Comparison of ENCODE assay signal across 8 cellular contexts in the genomic region with DNA sequence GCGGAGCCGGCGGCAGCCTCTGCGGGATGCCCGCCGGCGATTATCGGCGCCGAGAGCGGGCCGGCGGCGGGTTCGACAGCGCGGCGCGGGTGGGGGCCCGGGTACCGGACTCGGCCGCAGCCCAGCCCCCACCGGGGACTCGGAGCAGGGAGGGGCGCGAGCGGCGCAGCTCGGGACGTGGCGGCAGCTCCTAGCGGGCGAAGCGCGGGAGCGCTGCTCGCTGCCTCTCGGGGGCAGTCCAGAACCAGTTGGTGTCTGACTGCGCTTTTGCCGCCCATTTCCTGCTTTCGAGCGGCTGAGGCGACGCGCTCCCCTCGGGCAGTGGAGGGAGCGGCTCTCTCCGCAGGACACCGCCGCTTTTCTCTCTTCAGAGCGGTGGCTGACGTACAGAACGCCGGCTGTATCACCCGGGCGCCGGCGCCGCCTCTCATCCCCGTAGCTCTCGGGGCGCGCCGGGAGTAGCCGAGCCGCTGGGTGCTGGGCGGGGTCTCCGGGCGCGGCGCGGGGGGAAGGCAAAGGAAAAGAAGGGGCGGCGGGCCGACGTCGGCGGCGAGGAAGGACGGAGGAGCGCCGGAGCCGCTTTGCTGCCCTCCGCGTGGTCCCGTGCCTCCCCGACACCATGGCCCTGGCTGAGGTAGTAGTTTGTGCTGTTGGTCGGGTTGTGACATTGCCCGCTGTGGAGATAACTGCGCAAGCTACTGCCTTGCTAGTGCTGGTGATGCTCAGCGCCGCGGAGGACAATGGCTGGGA.
DNase-seq lines count a peak whose midpoint lies in the region; ATAC-seq and TF ChIP-seq lines count a peak whose summit lies in the region.

No MANE protein-coding gene starts in this region.

- H3K27ac ChIP-seq in KMS-11 (peak overlapping the region; percentile 100), neutrophil (peak overlapping the region; percentile 91), substantia nigra (ENCODE audit: low read depth, low read length, poor library complexity, severe bottlenecking) (peak overlapping the region; percentile 98)

- H4K20me1 ChIP-seq in KMS-11 (ENCODE audit: insufficient read depth) = no peaks in the 10 kb centered on the region

- H3K4me3 ChIP-seq in KMS-11 (IDR thresholded peaks at IDR 0.05; ENCODE audit: insufficient read depth, low read depth, low read length) (no peak overlapping the region), neutrophil (ENCODE audit: low read depth in 1 of 2, low read length in 1 of 2) (peak overlapping the region; percentile 86 to 89)

- TF ChIP-seq POLR2A in Raji (IDR thresholded peaks at IDR 0.05; ENCODE audit: insufficient read depth, low read depth, low read length) = peak; percentile 58

- H3K9me3 ChIP-seq in neutrophil = no peaks in the 10 kb centered on the region

- ATAC-seq in GM21786 (IDR thresholded peaks at IDR 0.05; ENCODE audit: unreplicated experiment) = peak; percentile 67

- peaks cover 26% of the 10 kb centered on the region for H3K79me2 ChIP-seq in KMS-11 (ENCODE audit: insufficient read depth, low read depth)

- peaks cover 34% of the 10 kb centered on the region for H3K4me1 ChIP-seq in KMS-11 (ENCODE audit: low read depth, poor library complexity, severe bottlenecking)
- H3K4me1 ChIP-seq in neutrophil (ENCODE audit: control insufficient read depth in 1 of 2, insufficient read depth in 1 of 2, low read depth in 1 of 2, low read length in 1 of 2) = peaks cover 19 to 22% of the 10 kb centered on the region in 2 experiments

- H3K4me2 ChIP-seq in KMS-11 = peak overlapping the region; percentile 87

- no peaks in the 10 kb centered on the region for H3K36me3 ChIP-seq in KMS-11 (ENCODE audit: insufficient read depth)
- no peaks in the 10 kb centered on the region for H3K36me3 ChIP-seq in neutrophil

- peak overlapping the region; percentile 63 for H2AFZ ChIP-seq in KMS-11 (ENCODE audit: low read depth)

- peak overlapping the region; percentile 99 for H3K9ac ChIP-seq in KMS-11

- DNase-seq in ELF-1 (ENCODE audit: low read depth, low spot score) (peak; percentile 91), foreskin melanocyte (peak; percentile 86), substantia nigra (lab: John Stamatoyannopoulos, UW) (peak; percentile 34 to 96 (median 86))
- DNase-seq in activated gamma-delta T cell treated with anti-CD3 and anti-CD28 coated beads, Interleukin-2, amount 50 U/mL, for 16 hours (ENCODE audit: low read depth) = peak; percentile 68

- H3K27me3 ChIP-seq in KMS-11 (ENCODE audit: insufficient read depth, low read depth) (no peaks in the 10 kb centered on the region), neutrophil (no peaks in the 10 kb centered on the region)

- TF ChIP-seq CTCF in KMS-11 (conservative IDR thresholded peaks at IDR 0.05; ENCODE audit: low read depth, low read length) (0 out of 2 replicates have a peak, but pooled peaks have one; percentile 9), neutrophil (IDR thresholded peaks at IDR 0.05) (peak; percentile 46)
